ENCODE assay signal across 16 cellular contexts in the genomic region with DNA sequence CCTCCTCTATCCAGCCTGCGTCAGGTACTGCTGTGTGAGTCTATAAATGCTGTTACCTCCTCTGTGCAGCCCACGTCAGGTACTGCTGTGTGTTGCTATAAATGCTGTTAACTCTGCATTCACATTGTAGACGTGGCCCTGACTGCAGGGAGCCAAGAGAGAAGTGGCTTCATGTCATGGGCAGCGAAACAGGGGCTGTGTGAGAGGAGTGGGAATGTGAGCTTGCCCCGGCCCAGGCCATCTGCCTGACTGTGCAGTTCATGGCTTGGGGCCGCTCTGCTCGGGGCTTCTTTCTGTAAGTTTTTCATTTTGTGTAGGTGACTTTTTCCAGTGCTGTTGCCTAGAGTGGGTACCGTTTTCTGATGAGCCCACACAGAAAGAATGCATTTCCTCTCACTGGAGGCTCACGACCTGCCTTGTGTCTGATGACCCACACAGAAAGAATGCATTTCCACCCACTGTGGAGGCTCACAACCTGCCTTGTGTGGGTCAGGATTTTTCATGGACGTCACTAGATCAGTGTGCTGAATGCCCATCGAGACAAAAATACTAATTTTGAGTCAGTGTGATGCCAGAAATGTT.
DNase-seq lines count a peak whose midpoint lies in the region; ATAC-seq and TF ChIP-seq lines count a peak whose summit lies in the region.
"Had no signal": no experiment of that assay in that cellular context is flagged by ENCODE, and none has a peak within 500 bp of the region (broad histone marks: within the 10 kb centered on the region; RNA-seq: fewer than 3 reads in every experiment).

No MANE protein-coding gene starts in this region.

- H3K4me1 Mint-ChIP-seq in GM23338 (peaks cover 43% of the 10 kb centered on the region), T-helper 17 cell (peaks cover 5% of the 10 kb centered on the region)

- ATAC-seq in GM23338 (peak; percentile 64), T-helper 17 cell (no peak), GM18861 (IDR thresholded peaks at IDR 0.05; ENCODE audit: unreplicated experiment) (no peak)

- peak overlapping the region; percentile 27 for H3K9ac ChIP-seq in fibroblast of lung (ENCODE audit: insufficient read depth, low read length)

- H3K27ac Mint-ChIP-seq in GM23338 = 0 out of 2 replicates have a peak overlapping the region, but pooled peaks have one; percentile 27
- H3K27ac Mint-ChIP-seq in T-helper 17 cell = peak overlapping the region; percentile 43
- H3K27ac Mint-ChIP-seq: activated CD4-positive, alpha-beta memory T cell treated with anti-CD3 and anti-CD28 coated beads for 36 hours; activated naive CD4-positive, alpha-beta T cell treated with anti-CD3 and anti-CD28 coated beads, Interleukin-2, amount 50 U/mL, for 24 hours had no signal

- H3F3A ChIP-seq in GM23338 (replicated peaks; ENCODE audit: low read depth) = no peaks in the 10 kb centered on the region

- H3K27ac ChIP-seq in GM23338 (ENCODE audit: low read depth) = no peak overlapping the region
- H3K27ac ChIP-seq in fibroblast of lung (ENCODE audit: insufficient read depth, low read length) = peak overlapping the region; percentile 77
- H3K27ac ChIP-seq: HL-60 had no signal

- H3K4me1 ChIP-seq in GM23338 (ENCODE audit: insufficient read depth) (peaks cover 31% of the 10 kb centered on the region), fibroblast of lung (ENCODE audit: control insufficient read depth, extremely low read depth, insufficient read depth, low read length) (peaks cover 6% of the 10 kb centered on the region)

- H3K4me3 Mint-ChIP-seq in GM23338 (no peak overlapping the region), T-helper 17 cell (no peak overlapping the region)
- H3K4me3 Mint-ChIP-seq: activated CD4-positive, alpha-beta memory T cell treated with anti-CD3 and anti-CD28 coated beads for 36 hours; activated naive CD4-positive, alpha-beta T cell treated with anti-CD3 and anti-CD28 coated beads, Interleukin-2, amount 50 U/mL, for 24 hours had no signal

- H3K79me2 ChIP-seq in GM23338 (replicated peaks; ENCODE audit: insufficient read depth) = peaks cover 48% of the 10 kb centered on the region
- H3K79me2 ChIP-seq in fibroblast of lung (ENCODE audit: control insufficient read depth, insufficient read depth, low read length) = no peaks in the 10 kb centered on the region

- H3K4me3 ChIP-seq in GM23338 (peak overlapping the region; percentile 52), fibroblast of lung (replicated peaks in 1 of 4; ENCODE audit: control extremely low read depth in 1 of 4, insufficient read depth in 1 of 4, low read depth in 3 of 4, low read length in 4 of 4) (no peak overlapping the region)

- H3K4me2 ChIP-seq in GM23338 (peak overlapping the region; percentile 77), fibroblast of lung (ENCODE audit: extremely low read depth, insufficient read depth, low read length) (peak overlapping the region; percentile 48)

- H3K9me3 ChIP-seq in T-helper 17 cell (ENCODE audit: control insufficient read depth, low read length, poor library complexity, severe bottlenecking) (no peaks in the 10 kb centered on the region), fibroblast of lung (ENCODE audit: control insufficient read depth, insufficient read depth, low read depth, low read length) (no peaks in the 10 kb centered on the region)

- H3K27me3 ChIP-seq in GM23338 (ENCODE audit: insufficient read depth) (0 out of 2 replicates have a peak, but pooled peaks cover 2% of the 10 kb centered on the region), fibroblast of lung (ENCODE audit: control insufficient read depth, insufficient read depth, low read length) (no peaks in the 10 kb centered on the region)

- H3K9me3 Mint-ChIP-seq in GM23338 = peaks cover 10% of the 10 kb centered on the region; the same call in 2 of the 3 replicates
- H3K9me3 Mint-ChIP-seq: activated CD4-positive, alpha-beta memory T cell treated with anti-CD3 and anti-CD28 coated beads for 36 hours; activated naive CD4-positive, alpha-beta T cell treated with anti-CD3 and anti-CD28 coated beads, Interleukin-2, amount 50 U/mL, for 24 hours had no signal

- H4K20me1 ChIP-seq in GM23338 (replicated peaks; ENCODE audit: insufficient read depth) = peaks cover 37% of the 10 kb centered on the region
- no peaks in the 10 kb centered on the region for H4K20me1 ChIP-seq in fibroblast of lung (ENCODE audit: control insufficient read depth, extremely low read depth, insufficient read depth, low read length)

- H3K36me3 Mint-ChIP-seq in GM23338 (ENCODE audit: low read depth) (peaks cover 14% of the 10 kb centered on the region), T-helper 17 cell (ENCODE audit: low read depth) (peaks cover 5% of the 10 kb centered on the region)
- H3K36me3 Mint-ChIP-seq: activated CD4-positive, alpha-beta memory T cell treated with anti-CD3 and anti-CD28 coated beads for 36 hours; activated naive CD4-positive, alpha-beta T cell treated with anti-CD3 and anti-CD28 coated beads, Interleukin-2, amount 50 U/mL, for 24 hours had no signal

- H3K9me2 ChIP-seq in GM23338 (ENCODE audit: insufficient read depth) = no peaks in the 10 kb centered on the region

- TF ChIP-seq CTCF in GM23338 (conservative IDR thresholded peaks at IDR 0.05; ENCODE audit: low read depth in 2 of 2) = no peak
- no peak for TF ChIP-seq CTCF in fibroblast of lung (conservative IDR thresholded peaks at IDR 0.05 in 1 of 2, IDR thresholded peaks at IDR 0.05 in 1 of 2; ENCODE audit: low read depth in 1 of 2, low read length in 2 of 2)

- H2AFZ ChIP-seq in GM23338 = no peak overlapping the region
- peak overlapping the region; percentile 69 for H2AFZ ChIP-seq in fibroblast of lung (ENCODE audit: low read length)

- H3K27me3 Mint-ChIP-seq in GM23338 (ENCODE audit: insufficient read depth, low read depth, poor library complexity) (peaks cover 4% of the 10 kb centered on the region), T-helper 17 cell (peaks cover 13% of the 10 kb centered on the region)
- H3K27me3 Mint-ChIP-seq: activated naive CD4-positive, alpha-beta T cell treated with anti-CD3 and anti-CD28 coated beads, Interleukin-2, amount 50 U/mL, for 24 hours had no signal

- no peak for DNase-seq in GM23338 (ENCODE audit: low spot score)
- DNase-seq in T-helper 17 cell = no peak
- DNase-seq in fibroblast of lung (ENCODE audit: low read depth in 2 of 2) = peak; percentile 51 to 96
- peak; percentile 82 for DNase-seq in renal cortical epithelial cell (ENCODE audit: low read depth)
- DNase-seq in ecto neural progenitor cell (ENCODE audit: low spot score) = no peak
- no peak for DNase-seq in head of caudate nucleus
- DNase-seq in SKM-1 (lab: John Stamatoyannopoulos, UW; ENCODE audit: unreplicated experiment) = no peak
- DNase-seq: activated CD4-positive, alpha-beta memory T cell treated with anti-CD3 and anti-CD28 coated beads for 36 hours; DMS 273 treated with DMSO at 0.1 percent for 48 hours; effector memory CD4-positive, alpha-beta T cell; kidney; NCI-H1092 treated with DMSO at 0.1 percent for 48 hours; stimulated activated CD4-positive, alpha-beta T cell treated with anti-CD3 and anti-CD28 coated beads, Interleukin-15, amount 100 ng/mL, for 24 hours had no signal

- intact Hi-C loops in head of caudate nucleus (cut with DNase I) = no loop called here

- H3K36me3 ChIP-seq in GM23338 (ENCODE audit: insufficient read depth) (no peaks in the 10 kb centered on the region), fibroblast of lung (ENCODE audit: control insufficient read depth, insufficient read depth, low read length) (no peaks in the 10 kb centered on the region)

TF ChIP-seq in GM23338, 12 proteins besides CTCF, POLR2A, EP300 and RAD21:
- no peak for TF ChIP-seq ETS1 (IDR thresholded peaks at IDR 0.05)
- TF ChIP-seq, protein P1, sequence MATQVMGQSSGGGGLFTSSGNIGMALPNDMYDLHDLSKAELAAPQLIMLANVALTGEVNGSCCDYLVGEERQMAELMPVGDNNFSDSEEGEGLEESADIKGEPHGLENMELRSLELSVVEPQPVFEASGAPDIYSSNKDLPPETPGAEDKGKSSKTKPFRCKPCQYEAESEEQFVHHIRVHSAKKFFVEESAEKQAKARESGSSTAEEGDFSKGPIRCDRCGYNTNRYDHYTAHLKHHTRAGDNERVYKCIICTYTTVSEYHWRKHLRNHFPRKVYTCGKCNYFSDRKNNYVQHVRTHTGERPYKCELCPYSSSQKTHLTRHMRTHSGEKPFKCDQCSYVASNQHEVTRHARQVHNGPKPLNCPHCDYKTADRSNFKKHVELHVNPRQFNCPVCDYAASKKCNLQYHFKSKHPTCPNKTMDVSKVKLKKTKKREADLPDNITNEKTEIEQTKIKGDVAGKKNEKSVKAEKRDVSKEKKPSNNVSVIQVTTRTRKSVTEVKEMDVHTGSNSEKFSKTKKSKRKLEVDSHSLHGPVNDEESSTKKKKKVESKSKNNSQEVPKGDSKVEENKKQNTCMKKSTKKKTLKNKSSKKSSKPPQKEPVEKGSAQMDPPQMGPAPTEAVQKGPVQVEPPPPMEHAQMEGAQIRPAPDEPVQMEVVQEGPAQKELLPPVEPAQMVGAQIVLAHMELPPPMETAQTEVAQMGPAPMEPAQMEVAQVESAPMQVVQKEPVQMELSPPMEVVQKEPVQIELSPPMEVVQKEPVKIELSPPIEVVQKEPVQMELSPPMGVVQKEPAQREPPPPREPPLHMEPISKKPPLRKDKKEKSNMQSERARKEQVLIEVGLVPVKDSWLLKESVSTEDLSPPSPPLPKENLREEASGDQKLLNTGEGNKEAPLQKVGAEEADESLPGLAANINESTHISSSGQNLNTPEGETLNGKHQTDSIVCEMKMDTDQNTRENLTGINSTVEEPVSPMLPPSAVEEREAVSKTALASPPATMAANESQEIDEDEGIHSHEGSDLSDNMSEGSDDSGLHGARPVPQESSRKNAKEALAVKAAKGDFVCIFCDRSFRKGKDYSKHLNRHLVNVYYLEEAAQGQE (IDR thresholded peaks at IDR 0.05; ENCODE audit: unreplicated experiment) = no peak
- no peak for TF ChIP-seq STAT1 (IDR thresholded peaks at IDR 0.05; ENCODE audit: unreplicated experiment)
- TF ChIP-seq EZH2phosphoT487 (IDR thresholded peaks at IDR 0.05; ENCODE audit: unreplicated experiment) = no peak
TF ChIP-seq in GM23338: peak in this region for 0.

Comparison
In these comparisons a context has a peak if more than half of its experiments do, and no peak if none do; other contexts are left out.
1. DNase-seq: peak in fibroblast of lung (2 of 2) and renal cortical epithelial cell (single experiment); none in GM23338 (single experiment), T-helper 17 cell (0 of 3), ecto neural progenitor cell (single experiment), head of caudate nucleus (0 of 42) and SKM-1 (single experiment).